In the genomic region with DNA sequence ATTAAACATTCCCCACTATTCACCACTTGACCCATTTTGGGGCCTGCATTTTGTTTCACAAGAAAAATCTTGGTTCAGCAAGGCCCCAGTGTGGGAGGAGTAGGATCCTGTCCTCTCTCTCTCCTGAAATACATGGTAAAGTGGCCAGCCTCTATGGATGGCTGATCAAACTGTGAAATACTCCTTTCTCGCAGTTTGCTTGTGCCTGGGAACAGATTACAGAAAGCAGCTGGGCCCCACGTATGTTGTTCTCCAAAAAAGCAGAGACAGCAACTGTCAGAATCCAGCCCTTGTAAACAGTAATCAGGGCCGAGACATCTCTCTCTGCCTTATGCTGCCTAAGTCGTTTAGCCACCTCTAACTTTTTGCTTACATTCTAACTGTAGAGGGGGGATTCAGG, we compare ENCODE assay signal across 16 cellular contexts.
DNase-seq lines count a peak whose midpoint lies in the region; ATAC-seq lines count a peak whose summit lies in the region.
"Had no signal": no experiment of that assay in that cellular context is flagged by ENCODE, and none has a peak within 500 bp of the region (broad histone marks: within the 10 kb centered on the region; RNA-seq: fewer than 3 reads in every experiment).

No MANE protein-coding gene starts in this region.

- H3K27ac ChIP-seq in cingulate gyrus (ENCODE audit: low read depth, low read length) (peak overlapping the region; percentile 26), substantia nigra (ENCODE audit: low read depth, low read length, poor library complexity, severe bottlenecking) (peak overlapping the region; percentile 56), SJCRH30 (no peak overlapping the region)
- H3K27ac ChIP-seq: 22Rv1, RWPE1 had no signal

- no peaks in the 10 kb centered on the region for H3K27me3 ChIP-seq in SJCRH30
- H3K27me3 ChIP-seq: BE2C had no signal

- H3K9me3 ChIP-seq in SJCRH30 (replicated peaks) = no peaks in the 10 kb centered on the region
- H3K9me3 ChIP-seq: BE2C had no signal

- H3K4me1 ChIP-seq in SJCRH30 = no peaks in the 10 kb centered on the region
- H3K4me1 ChIP-seq: BE2C had no signal

- no peak overlapping the region for H3K4me3 ChIP-seq in SJCRH30

- ATAC-seq in GM19324 (IDR thresholded peaks at IDR 0.05; ENCODE audit: low FRiP score, unreplicated experiment) = no peak
- ATAC-seq: HCT116 had no signal

- DNase-seq in DMS 273 (lab: John Stamatoyannopoulos, UW; ENCODE audit: unreplicated experiment) (peak; percentile 7), DMS 273 treated with DMSO at 0.1 percent for 48 hours (lab: John Stamatoyannopoulos, UW) (no peak), left kidney (ENCODE audit: low read depth, low spot score) (peak; percentile 84), substantia nigra (lab: John Stamatoyannopoulos, UW) (no peak), SJCRH30 (no peak), RKO (ENCODE audit: low spot score) (no peak)
- DNase-seq: BE2C; CD4-positive, alpha-beta T cell; NCI-H2029; NCI-H526 treated with DMSO at 0.1 percent for 48 hours; NK-92 treated with Interleukin-12 subunit alpha and Interleukin-12 subunit beta, amount 100 ng/mL, for 24 hours had no signal

- peaks cover 9% of the 10 kb centered on the region; the same call in 1 of the 2 replicates for H3K36me3 ChIP-seq in SJCRH30
- H3K36me3 ChIP-seq: BE2C had no signal

Comparison
In these comparisons a context has a peak if more than half of its experiments do, and no peak if none do; other contexts are left out.
1. DNase-seq: peak in DMS 273 (single experiment) and left kidney (single experiment); none in DMS 273 treated with DMSO at 0.1 percent for 48 hours (single experiment), substantia nigra (0 of 49), SJCRH30 (0 of 2) and RKO (single experiment).